3 cellular contexts compared by ENCODE assay signal in genomic region chr5:73672130-73672529, GRCh38.
TF ChIP-seq lines count a peak whose summit lies in the region.

No MANE protein-coding gene starts in this region.

TF ChIP-seq in A549, 52 proteins besides CTCF, POLR2A, EP300 and RAD21:
- no peak for TF ChIP-seq ELK1 (IDR thresholded peaks at IDR 0.05; ENCODE audit: low read depth, low read length)
- TF ChIP-seq RARB (CRISPR knock-in tag; IDR thresholded peaks at IDR 0.05), result no peak
- TF ChIP-seq ZSCAN20 (CRISPR knock-in tag; IDR thresholded peaks at IDR 0.05), result no peak
- no peak for TF ChIP-seq E2F6 (IDR thresholded peaks at IDR 0.05; ENCODE audit: borderline replicate concordance, low read depth)
- no peak for TF ChIP-seq ATOH8 (CRISPR knock-in tag; IDR thresholded peaks at IDR 0.05; ENCODE audit: low read depth)
- TF ChIP-seq PHF8 (IDR thresholded peaks at IDR 0.05; ENCODE audit: borderline replicate concordance, low read depth), result no peak
- no peak for TF ChIP-seq TFCP2L1 (CRISPR knock-in tag; IDR thresholded peaks at IDR 0.05)
- TF ChIP-seq POLR2AphosphoS2 (conservative IDR thresholded peaks at IDR 0.05; ENCODE audit: low read length), result no peak
- no peak for TF ChIP-seq GATA3 (IDR thresholded peaks at IDR 0.05; ENCODE audit: borderline replicate concordance)

TF ChIP-seq in IMR-90, 13 proteins besides CTCF, POLR2A, EP300 and RAD21 (continued from another document):
- no peak for TF ChIP-seq BHLHE40 (IDR thresholded peaks at IDR 0.05; ENCODE audit: low read depth, low read length)
- no peak for TF ChIP-seq SMC3 (IDR thresholded peaks at IDR 0.05; ENCODE audit: low read depth, low read length)
- no peak for TF ChIP-seq ELK1 (IDR thresholded peaks at IDR 0.05; ENCODE audit: borderline replicate concordance, low read depth, low read length)
- TF ChIP-seq FOS (IDR thresholded peaks at IDR 0.05; ENCODE audit: low read depth, low read length), result no peak
- TF ChIP-seq MAFK (IDR thresholded peaks at IDR 0.05; ENCODE audit: low read depth, low read length), result no peak
- no peak for TF ChIP-seq RCOR1 (IDR thresholded peaks at IDR 0.05; ENCODE audit: insufficient replicate concordance, low read length)
- no peak for TF ChIP-seq MAZ (IDR thresholded peaks at IDR 0.05; ENCODE audit: borderline replicate concordance, low read depth, low read length)
- no peak for TF ChIP-seq RFX5 (IDR thresholded peaks at IDR 0.05; ENCODE audit: low read depth, low read length)
- TF ChIP-seq NFE2L2 (IDR thresholded peaks at IDR 0.05; ENCODE audit: low read depth, low read length), result no peak
- no peak for TF ChIP-seq CEBPB (IDR thresholded peaks at IDR 0.05; ENCODE audit: low read depth, low read length)
- TF ChIP-seq USF2 (IDR thresholded peaks at IDR 0.05; ENCODE audit: low read depth, low read length), result no peak

TF ChIP-seq in GM23338, 12 proteins besides CTCF, POLR2A, EP300 and RAD21:
- no peak for TF ChIP-seq ZNF462 (CRISPR knock-in tag; IDR thresholded peaks at IDR 0.05)
